In genomic region chr10:81708946-81709345, GRCh38 we compare ENCODE assay signal across 35 cellular contexts.
"Had no signal": no experiment of that assay in that cellular context is flagged by ENCODE, and none has a peak within 500 bp of the region (broad histone marks: within the 10 kb centered on the region; RNA-seq: fewer than 3 reads in every experiment).

No MANE protein-coding gene starts in this region.

- H3K4me1 Mint-ChIP-seq: activated B cell treated with CpG ODN at 0.5 μM for 24 hours; activated CD4-positive, alpha-beta T cell treated with anti-CD3 and anti-CD28 coated beads, Interleukin-2, amount 10 ng/mL, durations not matched to agents 7 days and 5 days; activated T-helper 17 cell treated with anti-CD3 and anti-CD28 coated beads, Interleukin-2, amount 50 U/mL, for 72 hours had no signal

- H3K27ac ChIP-seq: brain microvascular endothelial cell, KMS-11, Peyer's patch, VCaP had no signal

- H3K4me3 Mint-ChIP-seq: activated B cell treated with CpG ODN at 0.5 μM for 24 hours; activated CD4-positive, alpha-beta memory T cell treated with anti-CD3 and anti-CD28 coated beads for 36 hours; activated CD4-positive, alpha-beta T cell treated with anti-CD3 and anti-CD28 coated beads, Interleukin-2, amount 10 ng/mL, durations not matched to agents 7 days and 5 days; activated naive CD4-positive, alpha-beta T cell treated with anti-CD3 and anti-CD28 coated beads, Interleukin-2, amount 50 U/mL, for 24 hours; activated T-cell treated with anti-CD3 and anti-CD28 coated beads, Interleukin-2, amount 50 U/mL, for 4 hours; activated T-helper 17 cell treated with anti-CD3 and anti-CD28 coated beads, Interleukin-2, amount 50 U/mL, for 72 hours; T-cell had no signal

- DNase-seq: activated B cell treated with CpG ODN at 0.5 μM for 24 hours; activated CD4-positive, alpha-beta memory T cell treated with anti-CD3 and anti-CD28 coated beads for 36 hours; activated CD4-positive, alpha-beta T cell treated with anti-CD3 and anti-CD28 coated beads, Interleukin-2, amount 10 ng/mL, durations not matched to agents 7 days and 5 days; activated CD4-positive, CD25-positive, alpha-beta regulatory T cell treated with anti-CD3 and anti-CD28 coated beads, Interleukin-2, amount 50 U/mL, for 72 hours; activated effector memory CD4-positive, alpha-beta T cell treated with anti-CD3 and anti-CD28 coated beads, Interleukin-2, amount 50 U/mL, for 16 hours; activated naive CD4-positive, alpha-beta T cell; activated T-cell treated with anti-CD3 and anti-CD28 coated beads, Interleukin-2, amount 50 U/mL, for 4 hours; amniotic stem cell; aorta; brain microvascular endothelial cell; central memory CD4-positive, alpha-beta T cell; MM.1S; NCI-H1092 treated with DMSO at 0.1 percent for 48 hours; NCI-H1417; NCI-H146; NCI-H187; NCI-H2029 treated with DMSO at 0.1 percent for 48 hours; NCI-H2107; NCI-H2171; NCI-H510A; NCI-H526; NCI-H748 treated with DMSO at 0.1 percent for 48 hours; NK-92 treated with Interleukin-12 subunit alpha and Interleukin-12 subunit beta, amount 100 ng/mL, for 24 hours; PC-3; Peyer's patch; RPMI8226; SIG-M5; T-cell; T-helper 2 cell; T-helper 9 cell had no signal

- H3K9me3 ChIP-seq: Peyer's patch had no signal

- H3K9ac ChIP-seq: KMS-11 had no signal

- H3K27ac Mint-ChIP-seq: activated B cell treated with CpG ODN at 0.5 μM for 24 hours; activated CD4-positive, alpha-beta memory T cell treated with anti-CD3 and anti-CD28 coated beads for 36 hours; activated CD4-positive, alpha-beta T cell treated with anti-CD3 and anti-CD28 coated beads, Interleukin-2, amount 10 ng/mL, durations not matched to agents 7 days and 5 days; activated naive CD4-positive, alpha-beta T cell treated with anti-CD3 and anti-CD28 coated beads, Interleukin-2, amount 50 U/mL, for 24 hours; activated T-helper 17 cell treated with anti-CD3 and anti-CD28 coated beads, Interleukin-2, amount 50 U/mL, for 72 hours; T-cell had no signal

- H3K36me3 Mint-ChIP-seq: activated CD4-positive, alpha-beta memory T cell treated with anti-CD3 and anti-CD28 coated beads for 36 hours; activated naive CD4-positive, alpha-beta T cell treated with anti-CD3 and anti-CD28 coated beads, Interleukin-2, amount 50 U/mL, for 24 hours; T-cell had no signal

- H3K4me2 ChIP-seq: KMS-11 had no signal

- H3K27me3 ChIP-seq: brain microvascular endothelial cell, Peyer's patch had no signal

- ATAC-seq: activated T-helper 17 cell treated with anti-CD3 and anti-CD28 coated beads, Interleukin-2, amount 50 U/mL, for 72 hours; PC-3; SK-N-SH treated with all-trans-retinoic acid at 6 μM for 48 hours; T-cell had no signal

- H3K36me3 ChIP-seq: brain microvascular endothelial cell, Peyer's patch had no signal

- H3K9me3 Mint-ChIP-seq: activated naive CD4-positive, alpha-beta T cell treated with anti-CD3 and anti-CD28 coated beads, Interleukin-2, amount 50 U/mL, for 24 hours had no signal

- H3K4me1 ChIP-seq: Peyer's patch had no signal

- H3K4me3 ChIP-seq: Peyer's patch had no signal

- H3K27me3 Mint-ChIP-seq: activated B cell treated with CpG ODN at 0.5 μM for 24 hours; activated CD4-positive, alpha-beta memory T cell treated with anti-CD3 and anti-CD28 coated beads for 36 hours; activated CD4-positive, alpha-beta T cell treated with anti-CD3 and anti-CD28 coated beads, Interleukin-2, amount 10 ng/mL, durations not matched to agents 7 days and 5 days; activated naive CD4-positive, alpha-beta T cell treated with anti-CD3 and anti-CD28 coated beads, Interleukin-2, amount 50 U/mL, for 24 hours; activated T-helper 17 cell treated with anti-CD3 and anti-CD28 coated beads, Interleukin-2, amount 50 U/mL, for 72 hours; T-cell had no signal
